ENCODE assay signal across 17 cellular contexts in the genomic region with DNA sequence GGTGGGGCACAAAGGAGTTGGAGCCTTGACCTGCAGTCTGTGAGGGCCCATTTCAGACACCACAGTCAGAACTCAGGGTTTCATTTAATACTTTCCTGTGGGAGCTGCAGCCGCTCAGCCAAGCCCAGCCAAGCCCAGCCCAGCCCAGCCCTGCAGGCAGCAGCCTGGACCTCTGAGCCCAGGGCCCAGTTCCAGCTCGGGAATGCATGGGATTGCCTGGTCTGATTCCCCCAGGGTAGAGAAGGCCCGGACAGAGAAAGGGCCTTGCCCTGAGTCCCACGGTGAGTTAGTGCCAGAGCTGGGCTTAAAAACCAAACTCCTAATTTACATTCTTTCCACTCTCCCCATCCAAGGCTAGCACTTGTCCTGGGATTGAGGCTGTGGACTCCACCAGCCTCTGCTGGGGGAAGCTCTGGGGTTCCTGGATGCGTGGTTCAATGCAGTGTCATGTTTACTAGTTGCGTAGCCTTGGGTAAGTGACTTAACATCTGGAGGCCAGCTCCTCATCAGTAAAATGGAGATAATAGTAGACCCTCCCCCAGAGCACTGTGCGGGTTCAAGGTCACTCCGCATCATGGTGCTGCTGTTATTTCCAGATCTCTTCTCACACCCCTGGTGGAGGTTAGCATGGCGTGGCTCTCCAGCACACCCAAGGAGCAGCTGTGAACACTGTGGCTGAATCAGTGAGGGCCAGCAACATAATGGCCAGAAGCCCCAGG. TPM values are rescaled to one million over a fixed set of nuclear protein-coding genes. Genes with fewer than 3 reads are reported as not detected.
DNase-seq lines count a peak whose midpoint lies in the region; ATAC-seq and TF ChIP-seq lines count a peak whose summit lies in the region.
"Had no signal": no experiment of that assay in that cellular context is flagged by ENCODE, and none has a peak within 500 bp of the region (broad histone marks: within the 10 kb centered on the region; RNA-seq: fewer than 3 reads in every experiment).

No MANE protein-coding gene starts in this region.

- no peaks in the 10 kb centered on the region for H3K36me3 Mint-ChIP-seq in type B pancreatic cell

- H3K4me1 ChIP-seq in right atrium auricular region (no peaks in the 10 kb centered on the region), esophagus squamous epithelium (peaks cover 5 to 26% (median 6%) of the 10 kb centered on the region in 3 donors)

- WGBS in esophagus squamous epithelium, 2 donors: 39 to 42% methylated on average over 4 to 8 of the region's 9 CpGs

- CTCF ChIA-PET in RWPE1 (lab: Yijun Ruan, JAX): interaction anchor here (0.5 to 2.9 kb wide), 49 partner anchors 9 to 480 kb away, joined by 3 to 46 read pairs (median 5); a partner anchor contains a TSS

- ATAC-seq in Right ventricle myocardium superior (ENCODE audit: poor library complexity) (no peak), GM18867 (IDR thresholded peaks at IDR 0.05; ENCODE audit: unreplicated experiment) (no peak), GM21528 (IDR thresholded peaks at IDR 0.05; ENCODE audit: low FRiP score, unreplicated experiment) (no peak)

- TF ChIP-seq CTCF in right atrium auricular region (IDR thresholded peaks at IDR 0.05): no peak
- no peak for TF ChIP-seq CTCF in RWPE1 (conservative IDR thresholded peaks at IDR 0.05; ENCODE audit: low read depth)
- no peak for TF ChIP-seq CTCF in esophagus squamous epithelium (IDR thresholded peaks at IDR 0.05)
- TF ChIP-seq CTCF in type B pancreatic cell (conservative IDR thresholded peaks at IDR 0.05): no peak

- intact Hi-C loops in Right ventricle myocardium superior (cut with DNase I) (loop anchor here (5.0 kb wide), 2 partner anchors 108 to 158 kb away; no protein-coding TSS in a partner anchor), esophagus squamous epithelium (cut with DNase I) (loop anchor here (5.0 kb wide), 1 partner anchor 108 kb away; no protein-coding TSS in a partner anchor)

- H3K27ac Mint-ChIP-seq in type B pancreatic cell: peak overlapping the region; percentile 51
- H3K27ac Mint-ChIP-seq: CD4-positive, alpha-beta T cell had no signal

- no peaks in the 10 kb centered on the region for H3K9me3 Mint-ChIP-seq in type B pancreatic cell
- H3K9me3 Mint-ChIP-seq: CD4-positive, alpha-beta T cell; H9; neural crest cell had no signal

- H3K4me3 ChIP-seq in right atrium auricular region (no peak overlapping the region), esophagus squamous epithelium (no peak overlapping the region)
- H3K4me3 ChIP-seq: stomach, upper lobe of left lung had no signal

- DNase-seq in right atrium auricular region (ENCODE audit: low spot score): peak; percentile 26
- DNase-seq in Right ventricle myocardium superior: no peak
- no peak for DNase-seq in RWPE1 (ENCODE audit: low spot score)
- DNase-seq in esophagus squamous epithelium (lab: John Stamatoyannopoulos, UW): no peak
- no peak for DNase-seq in type B pancreatic cell (ENCODE audit: extremely low spot score, unreplicated experiment)
- no peak for DNase-seq in activated T-cell treated with anti-CD3 and anti-CD28 coated beads for 4 hours
- DNase-seq: activated gamma-delta T cell, amniotic stem cell, MV-4-11, SHP77 treated with DMSO at 0.1 percent for 48 hours had no signal

- TF ChIP-seq POLR2A in esophagus squamous epithelium (IDR thresholded peaks at IDR 0.05): no peak

- H3K4me3 Mint-ChIP-seq in type B pancreatic cell: no peak overlapping the region
- H3K4me3 Mint-ChIP-seq: CD4-positive, alpha-beta T cell; H9; neural crest cell had no signal

- peaks cover 8% of the 10 kb centered on the region for H3K27me3 Mint-ChIP-seq in type B pancreatic cell

- H3K27ac ChIP-seq in right atrium auricular region (no peak overlapping the region), RWPE1 (peak overlapping the region; percentile 69), esophagus squamous epithelium (peak overlapping the region; percentile 15 to 73 (median 27))
- H3K27ac ChIP-seq: stomach, upper lobe of left lung had no signal

- POLR2A ChIA-PET in RWPE1 (lab: Yijun Ruan, JAX; ENCODE audit: low non-redundant PET): interaction anchor here (0.8 to 1.3 kb wide), 2 partner anchors 29 to 35 kb away, joined by 3 to 4 read pairs; a partner anchor contains a TSS

- no peaks in the 10 kb centered on the region for H3K4me1 Mint-ChIP-seq in type B pancreatic cell (ENCODE audit: unreplicated experiment)
- H3K4me1 Mint-ChIP-seq: H9, neural crest cell had no signal

- H3K9me3 ChIP-seq in right atrium auricular region (no peaks in the 10 kb centered on the region), esophagus squamous epithelium (no peaks in the 10 kb centered on the region)
- H3K9me3 ChIP-seq: stomach, upper lobe of left lung had no signal

- H3K36me3 ChIP-seq in right atrium auricular region: no peaks in the 10 kb centered on the region
- H3K36me3 ChIP-seq in esophagus squamous epithelium: no peaks in the 10 kb centered on the region
- H3K36me3 ChIP-seq: stomach, upper lobe of left lung had no signal

- no peaks in the 10 kb centered on the region for H3K27me3 ChIP-seq in right atrium auricular region
- peaks cover 0 to 15% (median 0%) of the 10 kb centered on the region in 4 donors for H3K27me3 ChIP-seq in esophagus squamous epithelium
- H3K27me3 ChIP-seq: upper lobe of left lung had no signal

RNA-seq across cellular contexts. Expression of a gene that starts 29.2 kb away (rescaled TPM):
- total RNA-seq in right atrium auricular region: 1 to 10 TPM in 1 of 2 donors, not detected in 1; 2.3 TPM
- total RNA-seq in Right ventricle myocardium superior: 0.08 TPM
- 100 to 1,000 TPM; 263 to 706 (median 410) TPM for total RNA-seq in esophagus squamous epithelium
- total RNA-seq in type B pancreatic cell (ENCODE audit: low replicate concordance): 7.6 and 30.7 TPM in 2 replicates
- total RNA-seq: CD4-positive, alpha-beta T cell; neural crest cell had no signal

Comparison
In these comparisons a context has a peak if more than half of its experiments do, and no peak if none do; other contexts are left out.
1. H3K27ac ChIP-seq: peak in RWPE1 (single experiment) and esophagus squamous epithelium (4 of 4); none in right atrium auricular region (0 of 2).